ENCODE assay signal across 16 cellular contexts in the genomic region with DNA sequence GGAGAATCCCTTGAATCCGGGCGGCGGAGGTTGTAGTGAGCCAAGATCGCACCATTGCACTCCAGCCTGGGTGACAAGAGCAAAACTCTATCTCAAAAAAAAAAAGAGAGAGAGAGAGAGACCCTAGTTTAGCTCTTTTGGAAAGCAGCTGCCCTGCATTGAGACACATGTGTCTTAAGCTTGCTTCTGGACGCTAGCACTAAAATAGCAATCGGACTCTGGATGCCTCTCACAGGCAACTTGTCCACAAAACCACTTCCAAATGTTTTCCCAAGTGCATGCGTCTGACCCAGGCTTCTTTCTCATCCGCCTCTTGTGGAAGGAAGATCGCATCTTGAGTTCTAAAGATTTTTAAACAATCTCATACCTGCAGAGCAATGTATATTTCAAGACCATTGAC.
A peak's percentile ranks its signal among the peaks of the same experiment; 100 is the strongest.
DNase-seq lines count a peak whose midpoint lies in the region; ATAC-seq and TF ChIP-seq lines count a peak whose summit lies in the region.
"Had no signal": no experiment of that assay in that cellular context is flagged by ENCODE, and none has a peak within 500 bp of the region (broad histone marks: within the 10 kb centered on the region; RNA-seq: fewer than 3 reads in every experiment).

No MANE protein-coding gene starts in this region.

- H3K36me3 ChIP-seq in osteoblast (ENCODE audit: insufficient read depth, low read length): no peaks in the 10 kb centered on the region

- H3K9me3 Mint-ChIP-seq in activated T-cell treated with anti-CD3 and anti-CD28 coated beads, Interleukin-2, amount 50 U/mL, for 24 hours: no peaks in the 10 kb centered on the region
- H3K9me3 Mint-ChIP-seq: IgD-negative memory B cell had no signal

- H3K4me1 ChIP-seq in osteoblast (ENCODE audit: insufficient read depth, low read length): no peaks in the 10 kb centered on the region

- H3K4me2 ChIP-seq in osteoblast (ENCODE audit: insufficient read depth, low read length): no peak overlapping the region

- no peak overlapping the region for H3K27ac Mint-ChIP-seq in activated T-cell treated with anti-CD3 and anti-CD28 coated beads, Interleukin-2, amount 50 U/mL, for 24 hours

- H3K27me3 ChIP-seq in osteoblast (ENCODE audit: insufficient read depth, low read length): no peaks in the 10 kb centered on the region

- H4K20me1 ChIP-seq in osteoblast (ENCODE audit: insufficient read depth, low read length): peaks cover 48% of the 10 kb centered on the region

- WGBS in lower leg skin, 2 donors: 74 to 81% methylated on average over 9 of the region's 9 CpGs

- H3K9me3 ChIP-seq in osteoblast (ENCODE audit: low read depth, low read length): no peaks in the 10 kb centered on the region

- H3K27me3 Mint-ChIP-seq in activated T-cell treated with anti-CD3 and anti-CD28 coated beads, Interleukin-2, amount 50 U/mL, for 24 hours: no peaks in the 10 kb centered on the region
- H3K27me3 Mint-ChIP-seq: IgD-negative memory B cell had no signal

- TF ChIP-seq CTCF in osteoblast (IDR thresholded peaks at IDR 0.05; ENCODE audit: extremely low read depth, low read depth, low read length) (no peak), lower leg skin (IDR thresholded peaks at IDR 0.05) (no peak)

- H3K36me3 Mint-ChIP-seq in activated T-cell treated with anti-CD3 and anti-CD28 coated beads, Interleukin-2, amount 50 U/mL, for 24 hours (ENCODE audit: low read depth): peaks cover 4% of the 10 kb centered on the region

- H3K4me3 Mint-ChIP-seq in activated T-cell treated with anti-CD3 and anti-CD28 coated beads, Interleukin-2, amount 50 U/mL, for 24 hours: no peak overlapping the region
- H3K4me3 Mint-ChIP-seq: IgD-negative memory B cell had no signal

- no peaks in the 10 kb centered on the region for H3K79me2 ChIP-seq in osteoblast (ENCODE audit: insufficient read depth, low read length)

- ATAC-seq in left ventricle myocardium superior: peak; percentile 53
- ATAC-seq: Panc1, SK-N-SH treated with all-trans-retinoic acid at 6 μM for 48 hours had no signal

- peaks cover 2% of the 10 kb centered on the region for H3K4me1 Mint-ChIP-seq in activated T-cell treated with anti-CD3 and anti-CD28 coated beads, Interleukin-2, amount 50 U/mL, for 24 hours (ENCODE audit: low read depth)

- H3K27ac ChIP-seq in osteoblast (ENCODE audit: low read depth, low read length): no peak overlapping the region

- H3K4me3 ChIP-seq in osteoblast (ENCODE audit: insufficient read depth, low read length) (no peak overlapping the region), lower leg skin (ENCODE audit: low read depth, poor library complexity, severe bottlenecking) (no peak overlapping the region)

- no peak for TF ChIP-seq POLR2A in lower leg skin (IDR thresholded peaks at IDR 0.05)

- DNase-seq in left ventricle myocardium superior: no peak
- no peak for DNase-seq in cardiac septum (ENCODE audit: low spot score)
- peak; percentile 6 for DNase-seq in fibroblast of peridontal ligament (ENCODE audit: extremely low read depth)
- peak; percentile 13 for DNase-seq in osteoblast (ENCODE audit: insufficient read length, low spot score, missing footprints)
- DNase-seq in activated T-cell treated with anti-CD3 and anti-CD28 coated beads, Interleukin-2, amount 50 U/mL, for 24 hours: no peak
- no peak for DNase-seq in lower leg skin (ENCODE audit: low spot score in 2 of 2)
- DNase-seq in D341Med (ENCODE audit: low spot score): no peak
- DNase-seq: Kasumi-1, NCI-H1417, NCI-H1694 treated with DMSO at 0.1 percent for 48 hours, NCI-H2107, NCI-H510A treated with DMSO at 0.1 percent for 48 hours, NCI-H748 treated with DMSO at 0.1 percent for 48 hours had no signal

- no peak overlapping the region for H2AFZ ChIP-seq in osteoblast (ENCODE audit: low read length)

- intact Hi-C loops in left ventricle myocardium superior (cut with micrococcal nuclease) (no loop called here), cardiac septum (cut with DNase I) (no loop called here), lower leg skin (cut with DNase I; ENCODE audit: low total_unique reads) (no loop called here)

Comparison
In these comparisons a context has a peak if more than half of its experiments do, and no peak if none do; other contexts are left out.
1. DNase-seq: peak in fibroblast of peridontal ligament (single experiment) and osteoblast (single experiment); none in left ventricle myocardium superior (single experiment), cardiac septum (single experiment), activated T-cell treated with anti-CD3 and anti-CD28 coated beads, Interleukin-2, amount 50 U/mL, for 24 hours (single experiment), lower leg skin (0 of 2) and D341Med (single experiment).